17 cellular contexts compared by ENCODE assay signal in genomic region chr19:54883228-54883627, GRCh38. TPM values are rescaled to one million over a fixed set of nuclear protein-coding genes. Genes with fewer than 3 reads are reported as not detected.
"Had no signal": no experiment of that assay in that cellular context is flagged by ENCODE, and none has a peak within 500 bp of the region (broad histone marks: within the 10 kb centered on the region; RNA-seq: fewer than 3 reads in every experiment).

No MANE protein-coding gene starts in this region.

- H3K27ac Mint-ChIP-seq: activated B cell treated with CpG ODN at 0.5 μM for 24 hours; activated naive CD4-positive, alpha-beta T cell treated with anti-CD3 and anti-CD28 coated beads for 36 hours; activated T-helper 17 cell treated with anti-CD3 and anti-CD28 coated beads, Interleukin-2, amount 50 U/mL, for 72 hours; naive B cell had no signal

- H3K4me1 Mint-ChIP-seq: activated T-helper 17 cell treated with anti-CD3 and anti-CD28 coated beads, Interleukin-2, amount 50 U/mL, for 72 hours; naive B cell had no signal

- H3K9me3 Mint-ChIP-seq: activated B cell treated with CpG ODN at 0.5 μM for 24 hours; activated naive CD4-positive, alpha-beta T cell treated with anti-CD3 and anti-CD28 coated beads for 36 hours; activated T-helper 17 cell treated with anti-CD3 and anti-CD28 coated beads, Interleukin-2, amount 50 U/mL, for 72 hours had no signal

- ATAC-seq: activated T-helper 17 cell treated with anti-CD3 and anti-CD28 coated beads, Interleukin-2, amount 50 U/mL, for 72 hours had no signal

- H3K9me3 ChIP-seq: testis, upper lobe of right lung had no signal

- H3K36me3 ChIP-seq: stomach, upper lobe of right lung had no signal

- H3K4me1 ChIP-seq: stomach, testis, upper lobe of right lung had no signal

- H3K27ac ChIP-seq: stomach, testis, upper lobe of right lung had no signal

- DNase-seq: activated B cell treated with CpG ODN at 0.5 μM for 24 hours; activated CD4-positive, alpha-beta T cell treated with anti-CD3 and anti-CD28 coated beads for 48 hours; activated naive CD4-positive, alpha-beta T cell treated with anti-CD3 and anti-CD28 coated beads for 36 hours; islet precursor cell; mammary epithelial cell; naive B cell; stimulated activated CD4-positive, alpha-beta T cell treated with anti-CD3 and anti-CD28 coated beads, Interleukin-2, amount 100 ng/mL, for 24 hours; stomach had no signal

- H3K36me3 Mint-ChIP-seq: naive B cell had no signal

- H3K27me3 ChIP-seq: testis had no signal

- H3K4me3 ChIP-seq: stomach, testis, upper lobe of right lung had no signal

- H3K4me3 Mint-ChIP-seq: activated B cell treated with CpG ODN at 0.5 μM for 24 hours; activated naive CD4-positive, alpha-beta T cell treated with anti-CD3 and anti-CD28 coated beads for 36 hours; activated T-helper 17 cell treated with anti-CD3 and anti-CD28 coated beads, Interleukin-2, amount 50 U/mL, for 72 hours; naive B cell had no signal

RNA-seq across cellular contexts. Expression of gene FCAR, which starts 9.2 kb away (rescaled TPM):
- total RNA-seq: activated CD8-positive, alpha-beta memory T cell treated with anti-CD3 and anti-CD28 coated beads for 36 hours; activated naive CD4-positive, alpha-beta T cell treated with anti-CD3 and anti-CD28 coated beads for 36 hours; activated T-helper 17 cell treated with anti-CD3 and anti-CD28 coated beads, Interleukin-2, amount 50 U/mL, for 72 hours; astrocyte; bronchial epithelial cell; chondrocyte; dermis microvascular lymphatic vessel endothelial cell; mammary epithelial cell; renal cortical epithelial cell; testis had no signal

RNA-seq across cellular contexts. Expression of gene NCR1, which starts 22.7 kb away (rescaled TPM):
- total RNA-seq: activated B cell treated with CpG ODN at 0.5 μM for 24 hours; activated naive CD4-positive, alpha-beta T cell treated with anti-CD3 and anti-CD28 coated beads for 36 hours; activated T-helper 17 cell treated with anti-CD3 and anti-CD28 coated beads, Interleukin-2, amount 50 U/mL, for 72 hours; astrocyte; bronchial epithelial cell; chondrocyte; dermis microvascular lymphatic vessel endothelial cell; mammary epithelial cell; renal cortical epithelial cell had no signal

RNA-seq across cellular contexts. Expression of gene KIR3DL2, which starts 33.0 kb away (rescaled TPM):
- total RNA-seq: activated B cell treated with CpG ODN at 0.5 μM for 24 hours, astrocyte, bronchial epithelial cell, chondrocyte, dermis microvascular lymphatic vessel endothelial cell, mammary epithelial cell, renal cortical epithelial cell, stomach, testis had no signal

RNA-seq across cellular contexts. Expression of gene KIR2DS4, which starts 50.8 kb away (rescaled TPM):
- total RNA-seq: activated B cell treated with CpG ODN at 0.5 μM for 24 hours; activated naive CD4-positive, alpha-beta T cell treated with anti-CD3 and anti-CD28 coated beads for 36 hours; activated T-helper 17 cell treated with anti-CD3 and anti-CD28 coated beads, Interleukin-2, amount 50 U/mL, for 72 hours; astrocyte; bronchial epithelial cell; chondrocyte; dermis microvascular lymphatic vessel endothelial cell; mammary epithelial cell; renal cortical epithelial cell; stomach had no signal
